In genomic region chr2:43155842-43156511, GRCh38 we compare ENCODE assay signal across 17 cellular contexts.
A peak's percentile ranks its signal among the peaks of the same experiment; 100 is the strongest.
DNase-seq lines count a peak whose midpoint lies in the region; TF ChIP-seq lines count a peak whose summit lies in the region.
"Had no signal": no experiment of that assay in that cellular context is flagged by ENCODE, and none has a peak within 500 bp of the region (broad histone marks: within the 10 kb centered on the region; RNA-seq: fewer than 3 reads in every experiment).

No MANE protein-coding gene starts in this region.

- no peak for TF ChIP-seq CTCF in neural progenitor cell (IDR thresholded peaks at IDR 0.05)

- H3K4me1 ChIP-seq in CD4-positive, alpha-beta memory T cell (ENCODE audit: insufficient read depth, low read length), result peaks cover 68% of the 10 kb centered on the region
- H3K4me1 ChIP-seq in NT2/D1 (ENCODE audit: insufficient read depth, insufficient read length) (peaks cover 11% of the 10 kb centered on the region), neural progenitor cell (peaks cover 9% of the 10 kb centered on the region)

- no peaks in the 10 kb centered on the region for H3K27me3 ChIP-seq in CD4-positive, alpha-beta memory T cell (ENCODE audit: insufficient read depth, low read length)
- H3K27me3 ChIP-seq in NT2/D1 (ENCODE audit: insufficient read depth, insufficient read length), result no peaks in the 10 kb centered on the region
- no peaks in the 10 kb centered on the region for H3K27me3 ChIP-seq in neural progenitor cell
- H3K27me3 ChIP-seq: uterus had no signal

- no peak overlapping the region for H3K27ac ChIP-seq in CD4-positive, alpha-beta memory T cell (ENCODE audit: low read depth, low read length)
- H3K27ac ChIP-seq in neural progenitor cell, result no peak overlapping the region
- H3K27ac ChIP-seq: lower lobe of right lung had no signal

- no peaks in the 10 kb centered on the region for H3K79me2 ChIP-seq in neural progenitor cell (ENCODE audit: low read depth)

- POLR2A ChIA-PET in CD4-positive, alpha-beta memory T cell (lab: Charles Lee; ENCODE audit: partially characterized antibody), result interaction anchor here (1.4 to 65.0 kb wide), 3 partner anchors 12 to 53 kb away, joined by 6 to 6960 read pairs (median 1220); partner anchors contain the start of gene ZFP36L2

- no peaks in the 10 kb centered on the region for H3F3A ChIP-seq in neural progenitor cell (ENCODE audit: low read depth)

- intact Hi-C loops in CD4-positive, alpha-beta memory T cell (cut with micrococcal nuclease), result no loop called here

- no peaks in the 10 kb centered on the region for H3K36me3 ChIP-seq in CD4-positive, alpha-beta memory T cell (ENCODE audit: insufficient read depth, low read length)
- H3K36me3 ChIP-seq in NT2/D1 (ENCODE audit: insufficient read depth, insufficient read length, low read length) (no peaks in the 10 kb centered on the region), neural progenitor cell (no peaks in the 10 kb centered on the region)
- H3K36me3 ChIP-seq: lower lobe of right lung, uterus had no signal

- no peaks in the 10 kb centered on the region for H4K20me1 ChIP-seq in neural progenitor cell (ENCODE audit: low read depth)

- no peaks in the 10 kb centered on the region for H3K9me3 Mint-ChIP-seq in CD4-positive, alpha-beta memory T cell
- H3K9me3 Mint-ChIP-seq in immature natural killer cell (peaks cover 0 to 2% (median 0%) of the 10 kb centered on the region in 6 donors), neural progenitor cell (no peaks in the 10 kb centered on the region)
- H3K9me3 Mint-ChIP-seq: stimulated activated naive CD8-positive, alpha-beta T cell treated with anti-CD3 and anti-CD28 coated beads, Interleukin-15, Interleukin-2, amounts not matched to agents 100 ng/mL and 50 ng/mL, for 24 hours; WTC11 had no signal

- no peak overlapping the region for H2AFZ ChIP-seq in neural progenitor cell (replicated peaks)

- H3K4me1 Mint-ChIP-seq in CD4-positive, alpha-beta memory T cell, result peaks cover 38 to 80% (median 59%) of the 10 kb centered on the region in 4 donors
- H3K4me1 Mint-ChIP-seq in immature natural killer cell, result peaks cover 45 to 57% of the 10 kb centered on the region in 2 donors
- H3K4me1 Mint-ChIP-seq in neural progenitor cell, result peaks cover 30% of the 10 kb centered on the region

- no peak for DNase-seq in CD4-positive, alpha-beta memory T cell
- no peak for DNase-seq in NT2/D1 (ENCODE audit: low read depth, low spot score)
- no peak for DNase-seq in immature natural killer cell
- no peak for DNase-seq in neural progenitor cell (ENCODE audit: low spot score)
- DNase-seq in NCI-H526 treated with DMSO at 0.1 percent for 48 hours (lab: John Stamatoyannopoulos, UW), result no peak
- no peak for DNase-seq in activated effector memory CD4-positive, alpha-beta T cell treated with anti-CD3 and anti-CD28 coated beads, Interleukin-2, amount 50 U/mL, for 16 hours
- no peak for DNase-seq in LoVo (ENCODE audit: low spot score)
- DNase-seq: cerebellar nuclear complex; effector memory CD4-positive, alpha-beta T cell; lower lobe of right lung; NCI-H1105; NCI-H2081 treated with DMSO at 0.1 percent for 48 hours; NCI-H524; Right ventricle myocardium superior; uterus had no signal

- no peak overlapping the region for H3K4me2 ChIP-seq in neural progenitor cell

- H3K27ac Mint-ChIP-seq in CD4-positive, alpha-beta memory T cell, result peak overlapping the region; percentile 10 to 67 (median 50)
- H3K27ac Mint-ChIP-seq in immature natural killer cell, result peak overlapping the region in 5 of 6 donors; percentile 55 to 78 (median 63)
- peak overlapping the region; percentile 74 for H3K27ac Mint-ChIP-seq in neural progenitor cell
- H3K27ac Mint-ChIP-seq: stimulated activated naive CD8-positive, alpha-beta T cell treated with anti-CD3 and anti-CD28 coated beads, Interleukin-15, Interleukin-2, amounts not matched to agents 100 ng/mL and 50 ng/mL, for 24 hours; WTC11 had no signal

- H3K4me3 Mint-ChIP-seq in CD4-positive, alpha-beta memory T cell, result peak overlapping the region in 1 of 8 donors; percentile 17
- H3K4me3 Mint-ChIP-seq in immature natural killer cell (no peak overlapping the region), neural progenitor cell (no peak overlapping the region)
- H3K4me3 Mint-ChIP-seq: stimulated activated naive CD8-positive, alpha-beta T cell treated with anti-CD3 and anti-CD28 coated beads, Interleukin-15, Interleukin-2, amounts not matched to agents 100 ng/mL and 50 ng/mL, for 24 hours; WTC11 had no signal

- H3K27me3 Mint-ChIP-seq in CD4-positive, alpha-beta memory T cell, result no peaks in the 10 kb centered on the region
- peaks cover 6 to 17% (median 14%) of the 10 kb centered on the region in 3 donors for H3K27me3 Mint-ChIP-seq in immature natural killer cell (ENCODE audit: low read depth in 3 of 3)
- peaks cover 18% of the 10 kb centered on the region for H3K27me3 Mint-ChIP-seq in neural progenitor cell (ENCODE audit: insufficient read depth, low read depth)
- H3K27me3 Mint-ChIP-seq: stimulated activated naive CD8-positive, alpha-beta T cell treated with anti-CD3 and anti-CD28 coated beads, Interleukin-15, Interleukin-2, amounts not matched to agents 100 ng/mL and 50 ng/mL, for 24 hours had no signal

- peak overlapping the region; percentile 18 for H3K9ac ChIP-seq in NT2/D1 (ENCODE audit: insufficient read length, low read depth)
- H3K9ac ChIP-seq in neural progenitor cell, result no peak overlapping the region

- H3K9me3 ChIP-seq in CD4-positive, alpha-beta memory T cell (ENCODE audit: control insufficient read depth in 1 of 2, low read length in 2 of 2), result no peaks in the 10 kb centered on the region
- H3K9me3 ChIP-seq in NT2/D1 (ENCODE audit: insufficient read depth, low read length), result no peaks in the 10 kb centered on the region
- H3K9me3 ChIP-seq in neural progenitor cell (ENCODE audit: low read depth), result no peaks in the 10 kb centered on the region
- H3K9me3 ChIP-seq: lower lobe of right lung, uterus had no signal

- H3K4me3 ChIP-seq in CD4-positive, alpha-beta memory T cell (ENCODE audit: low read length in 2 of 2), result no peak overlapping the region
- H3K4me3 ChIP-seq in NT2/D1 (ENCODE audit: insufficient read length, low read depth), result no peak overlapping the region
- no peak overlapping the region for H3K4me3 ChIP-seq in neural progenitor cell
- H3K4me3 ChIP-seq: lower lobe of right lung, uterus had no signal

- CTCF ChIA-PET in CD4-positive, alpha-beta memory T cell (lab: Charles Lee; ENCODE audit: partially characterized antibody), result no interaction called here

- H3K36me3 Mint-ChIP-seq in CD4-positive, alpha-beta memory T cell, result peaks cover 0 to 4% of the 10 kb centered on the region in 2 donors
- peaks cover 0 to 3% (median 3%) of the 10 kb centered on the region in 3 donors for H3K36me3 Mint-ChIP-seq in immature natural killer cell
- H3K36me3 Mint-ChIP-seq in neural progenitor cell, result no peaks in the 10 kb centered on the region
- H3K36me3 Mint-ChIP-seq: WTC11 had no signal
